ENCODE assay signal across 15 cellular contexts in genomic region chr2:180405520-180405919, GRCh38.
"Had no signal": no experiment of that assay in that cellular context is flagged by ENCODE, and none has a peak within 500 bp of the region (broad histone marks: within the 10 kb centered on the region; RNA-seq: fewer than 3 reads in every experiment).

No MANE protein-coding gene starts in this region.

- DNase-seq: activated CD4-positive, CD25-positive, alpha-beta regulatory T cell treated with anti-CD3 and anti-CD28 coated beads, Interleukin-2, amount 50 U/mL, for 72 hours; aorta; cortex of kidney; effector CD8-positive, alpha-beta T cell; foreskin fibroblast; glutamatergic neuron; hypothalamus; left ventricle myocardium superior; mesenchymal stem cell; naive thymus-derived CD8-positive, alpha-beta T cell; stimulated activated CD4-positive, alpha-beta T cell treated with anti-CD3 and anti-CD28 coated beads, Interleukin-15, amount 100 ng/mL, for 24 hours; stimulated activated CD4-positive, alpha-beta T cell treated with anti-CD3 and anti-CD28 coated beads, Interleukin-4, amount 100 ng/mL, for 1 hour; stimulated activated naive B cell treated with anti-CD40 and anti-IgM and Interleukin-4, amounts not matched to agents 10 μg/mL and 1 μg/mL and 100 μg/mL, for 72 hours; tibial artery; uterus had no signal

- H3K9me3 ChIP-seq: tibial artery, uterus had no signal

- H3K4me3 ChIP-seq: tibial artery, uterus had no signal

- ATAC-seq: left ventricle myocardium superior; naive thymus-derived CD8-positive, alpha-beta T cell; stimulated activated naive B cell treated with anti-CD40 and anti-IgM and Interleukin-4, amounts not matched to agents 10 μg/mL and 1 μg/mL and 100 μg/mL, for 72 hours had no signal

- H3K27me3 ChIP-seq: tibial artery, uterus had no signal

- H3K27ac ChIP-seq: tibial artery, uterus had no signal

- H3K36me3 ChIP-seq: tibial artery, uterus had no signal

- H3K4me1 ChIP-seq: tibial artery, uterus had no signal
